8 cellular contexts compared by ENCODE assay signal in genomic region chr1:2642131-2642559, GRCh38. TPM values are rescaled to one million over a fixed set of nuclear protein-coding genes. Genes with fewer than 3 reads are reported as not detected.
DNase-seq lines count a peak whose midpoint lies in the region; ATAC-seq lines count a peak whose summit lies in the region.

No MANE protein-coding gene starts in this region.

- H3K36me3 ChIP-seq in H7 (replicated peaks; ENCODE audit: control insufficient read depth, insufficient read depth, low read length), result no peaks in the 10 kb centered on the region

- H3K27me3 Mint-ChIP-seq in activated CD4-positive, alpha-beta memory T cell treated with anti-CD3 and anti-CD28 coated beads, Interleukin-2, amount 10 ng/mL, durations not matched to agents 7 days and 5 days, result no peaks in the 10 kb centered on the region
- H3K27me3 Mint-ChIP-seq in stimulated activated naive B cell treated with anti-CD40 and anti-IgM and Interleukin-4, amounts not matched to agents 10 μg/mL and 1 μg/mL and 100 μg/mL, for 72 hours, result no peaks in the 10 kb centered on the region

- ATAC-seq in stimulated activated naive B cell treated with anti-CD40 and anti-IgM and Interleukin-4, amounts not matched to agents 10 μg/mL and 1 μg/mL and 100 μg/mL, for 72 hours (replicated peaks), result peak in 1 of 2 donors; percentile 3
- ATAC-seq in GM19452 (IDR thresholded peaks at IDR 0.05; ENCODE audit: unreplicated experiment), result no peak
- no peak for ATAC-seq in GM19328 (IDR thresholded peaks at IDR 0.05; ENCODE audit: unreplicated experiment)

- H3K27ac Mint-ChIP-seq in activated CD4-positive, alpha-beta memory T cell treated with anti-CD3 and anti-CD28 coated beads, Interleukin-2, amount 10 ng/mL, durations not matched to agents 7 days and 5 days, result peak overlapping the region; percentile 78
- peak overlapping the region; percentile 99 for H3K27ac Mint-ChIP-seq in stimulated activated naive B cell treated with anti-CD40 and anti-IgM and Interleukin-4, amounts not matched to agents 10 μg/mL and 1 μg/mL and 100 μg/mL, for 72 hours

- peaks cover 7% of the 10 kb centered on the region for H3K36me3 Mint-ChIP-seq in activated CD4-positive, alpha-beta memory T cell treated with anti-CD3 and anti-CD28 coated beads, Interleukin-2, amount 10 ng/mL, durations not matched to agents 7 days and 5 days (ENCODE audit: low read depth)
- H3K36me3 Mint-ChIP-seq in stimulated activated naive B cell treated with anti-CD40 and anti-IgM and Interleukin-4, amounts not matched to agents 10 μg/mL and 1 μg/mL and 100 μg/mL, for 72 hours, result peaks cover 0 to 1% of the 10 kb centered on the region in 2 donors

- peaks cover 15% of the 10 kb centered on the region for H3K9me3 Mint-ChIP-seq in activated CD4-positive, alpha-beta memory T cell treated with anti-CD3 and anti-CD28 coated beads, Interleukin-2, amount 10 ng/mL, durations not matched to agents 7 days and 5 days
- peaks cover 7 to 8% of the 10 kb centered on the region in 2 donors for H3K9me3 Mint-ChIP-seq in stimulated activated naive B cell treated with anti-CD40 and anti-IgM and Interleukin-4, amounts not matched to agents 10 μg/mL and 1 μg/mL and 100 μg/mL, for 72 hours

- peaks cover 24% of the 10 kb centered on the region for H3K27me3 ChIP-seq in H7 (ENCODE audit: control insufficient read depth, insufficient read depth, low read length)

- peak overlapping the region; percentile 75 for H3K4me3 Mint-ChIP-seq in activated CD4-positive, alpha-beta memory T cell treated with anti-CD3 and anti-CD28 coated beads, Interleukin-2, amount 10 ng/mL, durations not matched to agents 7 days and 5 days
- peak overlapping the region; percentile 94 to 97 for H3K4me3 Mint-ChIP-seq in stimulated activated naive B cell treated with anti-CD40 and anti-IgM and Interleukin-4, amounts not matched to agents 10 μg/mL and 1 μg/mL and 100 μg/mL, for 72 hours

- peaks cover 14% of the 10 kb centered on the region for H3K4me1 Mint-ChIP-seq in activated CD4-positive, alpha-beta memory T cell treated with anti-CD3 and anti-CD28 coated beads, Interleukin-2, amount 10 ng/mL, durations not matched to agents 7 days and 5 days
- peaks cover 13 to 38% of the 10 kb centered on the region in 2 donors for H3K4me1 Mint-ChIP-seq in stimulated activated naive B cell treated with anti-CD40 and anti-IgM and Interleukin-4, amounts not matched to agents 10 μg/mL and 1 μg/mL and 100 μg/mL, for 72 hours

- POLR2A ChIA-PET in activated CD4-positive, alpha-beta memory T cell treated with anti-CD3 and anti-CD28 coated beads, Interleukin-2, amount 10 ng/mL, durations not matched to agents 7 days and 5 days (lab: Charles Lee), result interaction anchor here (1.4 to 1.8 kb wide), 2 partner anchors 55 to 57 kb away, joined by 4 to 8 read pairs; partner anchors contain the start of gene PRXL2B

- DNase-seq in H7, result no peak
- no peak for DNase-seq in activated CD4-positive, alpha-beta memory T cell treated with anti-CD3 and anti-CD28 coated beads, Interleukin-2, amount 10 ng/mL, durations not matched to agents 7 days and 5 days
- DNase-seq in stimulated activated naive B cell treated with anti-CD40 and anti-IgM and Interleukin-4, amounts not matched to agents 10 μg/mL and 1 μg/mL and 100 μg/mL, for 72 hours, result no peak
- no peak for DNase-seq in NCI-H526 treated with DMSO at 0.1 percent for 48 hours (lab: John Stamatoyannopoulos, UW)
- DNase-seq in amniotic stem cell (lab: John Stamatoyannopoulos, UW), result no peak

- CTCF ChIA-PET in activated CD4-positive, alpha-beta memory T cell treated with anti-CD3 and anti-CD28 coated beads, Interleukin-2, amount 10 ng/mL, durations not matched to agents 7 days and 5 days (lab: Charles Lee), result no interaction called here

- peak overlapping the region; percentile 95 for H3K4me3 ChIP-seq in H7 (ENCODE audit: insufficient read depth, low read depth, low read length)
- H3K4me3 ChIP-seq in iPS-11a (ENCODE audit: low read depth, low read length), result peak overlapping the region; percentile 50

RNA-seq across cellular contexts. Expression of gene MMEL1, which starts 9.3 kb away (rescaled TPM):
- total RNA-seq in H7 (2014; rRNA removed; shearing (Covaris generic)), result 1.3 and 3.0 TPM in 2 replicates
- total RNA-seq in activated CD4-positive, alpha-beta memory T cell treated with anti-CD3 and anti-CD28 coated beads, Interleukin-2, amount 10 ng/mL, durations not matched to agents 7 days and 5 days, result 1 to 10 TPM; 1.0 to 1.5 TPM

RNA-seq across cellular contexts. Expression of gene PRXL2B, which starts 55.6 kb away (rescaled TPM):
- total RNA-seq in H7 (2014; rRNA removed; shearing (Covaris generic)), result 62.9 and 83.5 TPM in 2 replicates
- 10 to 100 TPM; 17.0 to 22.2 TPM for total RNA-seq in activated CD4-positive, alpha-beta memory T cell treated with anti-CD3 and anti-CD28 coated beads, Interleukin-2, amount 10 ng/mL, durations not matched to agents 7 days and 5 days
